In genomic region chr17:14559220-14559619, GRCh38 we compare ENCODE assay signal across 22 cellular contexts.
"Had no signal": no experiment of that assay in that cellular context is flagged by ENCODE, and none has a peak within 500 bp of the region (broad histone marks: within the 10 kb centered on the region; RNA-seq: fewer than 3 reads in every experiment).

No MANE protein-coding gene starts in this region.

- H3K27me3 ChIP-seq: adrenal gland, breast epithelium, gastroesophageal sphincter, neutrophil, pancreas, thyroid gland had no signal

- H3K27ac ChIP-seq: adrenal gland, breast epithelium, gastroesophageal sphincter, heart left ventricle, neutrophil, pancreas, thyroid gland had no signal

- ATAC-seq: activated T-cell treated with anti-CD3 and anti-CD28 coated beads, Interleukin-2, amount 50 U/mL, for 4 hours; esophagus mucosa; gastroesophageal sphincter; heart left ventricle; naive thymus-derived CD4-positive, alpha-beta T cell; pancreas; sciatic nerve had no signal

- H3K4me3 Mint-ChIP-seq: activated CD4-positive, alpha-beta T cell treated with anti-CD3 and anti-CD28 coated beads, Interleukin-2, amount 10 ng/mL, durations not matched to agents 24 days and 14 days; activated T-cell treated with anti-CD3 and anti-CD28 coated beads, Interleukin-2, amount 50 U/mL, for 4 hours; naive thymus-derived CD4-positive, alpha-beta T cell; stimulated activated effector memory CD8-positive, alpha-beta T cell treated with anti-CD3 and anti-CD28 coated beads, Interleukin-12 subunit alpha, Interleukin-12 subunit beta, amount 100 ng/mL, for 72 hours had no signal

- DNase-seq: activated CD4-positive, alpha-beta T cell treated with anti-CD3 and anti-CD28 coated beads, Interleukin-2, amount 10 ng/mL, durations not matched to agents 24 days and 14 days; activated CD8-positive, alpha-beta memory T cell treated with anti-CD3 and anti-CD28 coated beads, Interleukin-2, amount 50 U/mL, for 4 hours; activated effector memory CD4-positive, alpha-beta T cell treated with anti-CD3 and anti-CD28 coated beads, Interleukin-2, amount 50 U/mL, for 16 hours; activated naive CD4-positive, alpha-beta T cell treated with anti-CD3 and anti-CD28 coated beads, Interleukin-2, amount 50 U/mL, for 16 hours; activated T-cell treated with anti-CD3 and anti-CD28 coated beads, Interleukin-2, amount 50 U/mL, for 4 hours; adrenal gland; cortex of kidney; heart left ventricle; mesendoderm; naive thymus-derived CD4-positive, alpha-beta T cell; pancreas; stimulated activated CD4-positive, alpha-beta T cell treated with anti-CD3 and anti-CD28 coated beads, Interleukin-4, amount 100 ng/mL, for 24 hours; T-helper 9 cell; thyroid gland had no signal

- H3K4me1 ChIP-seq: adrenal gland, breast epithelium, gastroesophageal sphincter, heart left ventricle, pancreas, thyroid gland had no signal

- H3K4me2 ChIP-seq: smooth muscle cell had no signal

- H3K4me3 ChIP-seq: adrenal gland, breast epithelium, gastroesophageal sphincter, heart left ventricle, pancreas, smooth muscle cell, thyroid gland had no signal

- H3K9me3 Mint-ChIP-seq: activated CD4-positive, alpha-beta T cell treated with anti-CD3 and anti-CD28 coated beads, Interleukin-2, amount 10 ng/mL, durations not matched to agents 24 days and 14 days; activated T-cell treated with anti-CD3 and anti-CD28 coated beads, Interleukin-2, amount 50 U/mL, for 4 hours; naive thymus-derived CD4-positive, alpha-beta T cell; stimulated activated effector memory CD8-positive, alpha-beta T cell treated with anti-CD3 and anti-CD28 coated beads, Interleukin-12 subunit alpha, Interleukin-12 subunit beta, amount 100 ng/mL, for 72 hours had no signal

- FAIRE-seq: astrocyte, pancreas had no signal

- H3K27me3 Mint-ChIP-seq: naive thymus-derived CD4-positive, alpha-beta T cell had no signal

- H3K9me3 ChIP-seq: adrenal gland, breast epithelium, gastroesophageal sphincter, heart left ventricle, neutrophil, pancreas, thyroid gland had no signal

- H3K27ac Mint-ChIP-seq: activated CD4-positive, alpha-beta T cell treated with anti-CD3 and anti-CD28 coated beads, Interleukin-2, amount 10 ng/mL, durations not matched to agents 24 days and 14 days; naive thymus-derived CD4-positive, alpha-beta T cell; stimulated activated effector memory CD8-positive, alpha-beta T cell treated with anti-CD3 and anti-CD28 coated beads, Interleukin-12 subunit alpha, Interleukin-12 subunit beta, amount 100 ng/mL, for 72 hours had no signal

- H3K36me3 Mint-ChIP-seq: stimulated activated effector memory CD8-positive, alpha-beta T cell treated with anti-CD3 and anti-CD28 coated beads, Interleukin-12 subunit alpha, Interleukin-12 subunit beta, amount 100 ng/mL, for 72 hours had no signal

- H3K36me3 ChIP-seq: adrenal gland, breast epithelium, gastroesophageal sphincter, heart left ventricle, neutrophil, pancreas, thyroid gland had no signal
